In the genomic region with DNA sequence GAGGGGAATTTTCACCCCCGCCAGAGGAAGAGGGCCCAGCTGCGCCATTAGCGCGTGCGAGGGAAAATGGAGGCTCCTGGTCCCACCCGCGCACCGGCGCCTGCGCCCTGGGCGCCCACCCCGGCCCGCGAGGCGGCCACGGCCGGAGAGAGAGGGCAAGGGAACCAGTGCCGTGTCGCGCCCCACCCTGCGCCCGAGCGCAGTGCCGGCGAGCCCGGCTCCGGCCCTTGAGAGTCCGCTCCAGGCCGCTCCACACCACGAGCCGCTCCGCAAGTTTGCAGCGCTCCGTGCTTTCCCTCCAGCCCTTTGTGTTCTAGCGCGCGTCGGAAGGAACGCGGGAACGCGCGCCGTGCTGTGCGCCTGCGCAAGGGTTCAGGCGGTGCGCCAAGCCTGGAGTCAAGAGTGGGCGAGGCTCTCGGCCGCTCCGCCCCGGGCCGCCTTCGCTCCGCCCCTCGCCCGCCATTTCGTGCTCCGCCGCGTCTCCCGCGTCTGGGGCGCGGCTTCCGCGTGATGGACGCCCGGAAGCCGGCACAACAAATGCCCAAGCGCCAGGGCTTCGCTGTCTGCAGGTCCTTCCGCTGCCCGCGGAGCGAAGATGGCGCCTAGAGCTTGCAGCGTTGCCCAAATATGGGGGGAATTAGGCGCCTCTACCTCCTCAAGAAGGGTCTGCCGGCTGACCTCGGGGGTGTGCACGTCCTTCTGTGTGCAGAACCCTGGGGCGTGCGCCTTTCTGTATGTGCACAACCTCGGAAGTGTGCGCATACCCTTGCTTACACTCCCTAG, we compare ENCODE assay signal across 8 cellular contexts. TPM values are rescaled to one million over a fixed set of nuclear protein-coding genes. Genes with fewer than 3 reads are reported as not detected.
DNase-seq lines count a peak whose midpoint lies in the region; ATAC-seq and TF ChIP-seq lines count a peak whose summit lies in the region.

No MANE protein-coding gene starts in this region.

- TF ChIP-seq EP300 in tibial nerve (IDR thresholded peaks at IDR 0.05): peak; percentile 95 to 97

- TF ChIP-seq CTCF in tibial nerve (IDR thresholded peaks at IDR 0.05): peak in 2 of 5 experiments; percentile 74 to 84

- no peaks in the 10 kb centered on the region for H3K36me3 ChIP-seq in adipocyte (ENCODE audit: control insufficient read depth, insufficient read depth, low read length, severe bottlenecking)
- no peaks in the 10 kb centered on the region for H3K36me3 ChIP-seq in tibial nerve

- H3K4me1 ChIP-seq in adipocyte (ENCODE audit: control insufficient read depth, insufficient read depth, low read length) (peaks cover 20% of the 10 kb centered on the region), tibial nerve (peaks cover 0 to 37% (median 21%) of the 10 kb centered on the region in 4 donors)

- WGBS in tibial nerve, 2 donors: 6 to 12% methylated on average over 45 to 66 of the region's 87 CpGs

- peak; percentile 65 for ATAC-seq in GM21423 (IDR thresholded peaks at IDR 0.05; ENCODE audit: unreplicated experiment)

- H3K9ac ChIP-seq in adipocyte (ENCODE audit: low read length): peak overlapping the region; percentile 83

- intact Hi-C loops in cardiac septum (cut with DNase I): loop anchor here (1.0 kb wide), 2 partner anchors 20 to 45 kb away; no protein-coding TSS in a partner anchor

- H3K27me3 ChIP-seq in adipocyte (replicated peaks; ENCODE audit: control insufficient read depth, insufficient read depth, low read length): no peaks in the 10 kb centered on the region
- H3K27me3 ChIP-seq in tibial nerve: no peaks in the 10 kb centered on the region

- H3K4me3 ChIP-seq in adipocyte (ENCODE audit: low read length): peak overlapping the region; percentile 80
- H3K4me3 ChIP-seq in tibial nerve: peak overlapping the region; percentile 34 to 61 (median 48)

- DNase-seq in DMS114 treated with DMSO at 0.1 percent for 48 hours (lab: John Stamatoyannopoulos, UW; ENCODE audit: unreplicated experiment): peak; percentile 88
- DNase-seq in HuH-7.5 (ENCODE audit: low spot score): peak; percentile 73
- DNase-seq in SW 1271 (lab: John Stamatoyannopoulos, UW): peak; percentile 76 to 88
- DNase-seq in adipocyte (ENCODE audit: low read depth): peak; percentile 98
- DNase-seq in cardiac septum (ENCODE audit: low spot score): peak; percentile 99
- DNase-seq in pons (ENCODE audit: low spot score): peak; percentile 95
- peak; percentile 90 to 94 for DNase-seq in tibial nerve (ENCODE audit: low spot score in 2 of 2)

- H3K27ac ChIP-seq in tibial nerve: peak overlapping the region; percentile 93 to 99 (median 96)

- no peaks in the 10 kb centered on the region for H3K9me3 ChIP-seq in adipocyte (ENCODE audit: control insufficient read depth, low read length)
- H3K9me3 ChIP-seq in tibial nerve: no peaks in the 10 kb centered on the region

- peak; percentile 75 to 88 for TF ChIP-seq POLR2A in tibial nerve (IDR thresholded peaks at IDR 0.05)

RNA-seq across cellular contexts. Expression of a gene that starts 46.1 kb away (rescaled TPM):
- 256 TPM for total RNA-seq in cardiac septum
- total RNA-seq in tibial nerve: 1,000 to 10,000 TPM in 1 of 4 donors, 100 to 1,000 TPM in 3; 622 to 1,472 (median 817) TPM

Comparison
In these comparisons a context has a peak if more than half of its experiments do, and no peak if none do; other contexts are left out.
1. Peak in every context shown above with its lines: DNase-seq, ATAC-seq, H3K4me3 ChIP-seq and H3K27ac ChIP-seq.